Comparison of ENCODE assay signal across 20 cellular contexts in the genomic region with DNA sequence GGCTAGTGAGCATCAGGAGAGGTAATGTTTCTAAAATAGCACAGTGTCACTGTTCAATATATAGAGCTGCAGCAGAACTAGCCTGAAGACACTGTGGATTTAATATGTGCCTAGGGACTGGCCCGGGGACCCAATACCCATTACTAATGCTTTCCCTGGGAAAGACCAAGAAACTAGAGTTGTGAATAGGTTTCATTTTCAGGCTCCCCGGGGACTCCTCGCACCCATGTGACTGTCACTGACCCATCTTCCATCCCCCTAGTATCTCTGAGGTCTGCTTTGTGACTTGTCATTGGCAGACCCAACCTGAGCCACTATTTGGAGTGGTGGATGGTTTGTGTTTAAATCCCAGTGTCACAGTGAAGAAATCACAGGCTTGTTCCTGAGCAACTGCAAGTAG.
DNase-seq lines count a peak whose midpoint lies in the region; ATAC-seq and TF ChIP-seq lines count a peak whose summit lies in the region.
"Had no signal": no experiment of that assay in that cellular context is flagged by ENCODE, and none has a peak within 500 bp of the region (broad histone marks: within the 10 kb centered on the region; RNA-seq: fewer than 3 reads in every experiment).

No MANE protein-coding gene starts in this region.

- no peak overlapping the region for H3K27ac Mint-ChIP-seq in activated CD4-positive, alpha-beta T cell treated with anti-CD3 and anti-CD28 coated beads for 36 hours
- H3K27ac Mint-ChIP-seq in activated CD8-positive, alpha-beta memory T cell treated with anti-CD3 and anti-CD28 coated beads, Interleukin-2, amount 10 ng/mL, durations not matched to agents 7 days and 5 days = no peak overlapping the region
- H3K27ac Mint-ChIP-seq: activated naive CD4-positive, alpha-beta T cell treated with anti-CD3 and anti-CD28 coated beads, Interleukin-2, amount 10 ng/mL, durations not matched to agents 7 days and 5 days; IgD-negative memory B cell; natural killer cell had no signal

- no peaks in the 10 kb centered on the region for H3K9me3 ChIP-seq in ascending aorta

- intact Hi-C loops in ascending aorta (cut with DNase I) = no loop called here
- intact Hi-C loops in activated CD4-positive, alpha-beta T cell treated with anti-CD3 and anti-CD28 coated beads for 36 hours (cut with DNase I, micrococcal nuclease) = loop anchor here in 1 of 2 experiments (10.0 kb wide), 1 partner anchor 388 kb away; no protein-coding TSS in a partner anchor

- no peak overlapping the region for H3K4me3 ChIP-seq in ascending aorta

- H3K36me3 Mint-ChIP-seq in activated CD4-positive, alpha-beta T cell treated with anti-CD3 and anti-CD28 coated beads for 36 hours (ENCODE audit: low read depth) = no peaks in the 10 kb centered on the region
- H3K36me3 Mint-ChIP-seq in activated CD8-positive, alpha-beta memory T cell treated with anti-CD3 and anti-CD28 coated beads, Interleukin-2, amount 10 ng/mL, durations not matched to agents 7 days and 5 days = no peaks in the 10 kb centered on the region
- H3K36me3 Mint-ChIP-seq: activated naive CD4-positive, alpha-beta T cell treated with anti-CD3 and anti-CD28 coated beads, Interleukin-2, amount 10 ng/mL, durations not matched to agents 7 days and 5 days; IgD-negative memory B cell; natural killer cell had no signal

- DNase-seq in ascending aorta (ENCODE audit: low spot score in 2 of 2) = no peak
- DNase-seq in activated CD4-positive, alpha-beta T cell treated with anti-CD3 and anti-CD28 coated beads for 36 hours = no peak
- DNase-seq in activated CD8-positive, alpha-beta memory T cell treated with anti-CD3 and anti-CD28 coated beads, Interleukin-2, amount 10 ng/mL, durations not matched to agents 7 days and 5 days = no peak
- DNase-seq: activated CD8-positive, alpha-beta memory T cell treated with anti-CD3 and anti-CD28 coated beads for 24 hours; activated naive CD4-positive, alpha-beta T cell treated with anti-CD3 and anti-CD28 coated beads, Interleukin-2, amount 10 ng/mL, durations not matched to agents 7 days and 5 days; AML-193; cerebellar nuclear complex; natural killer cell; NCI-H146; NCI-H748 treated with DMSO at 0.1 percent for 48 hours; retina; stimulated activated CD4-positive, alpha-beta T cell treated with anti-CD3 and anti-CD28 coated beads, Interleukin-4, amount 100 ng/mL, for 24 hours had no signal

- H3K4me1 Mint-ChIP-seq in activated CD4-positive, alpha-beta T cell treated with anti-CD3 and anti-CD28 coated beads for 36 hours = no peaks in the 10 kb centered on the region
- no peaks in the 10 kb centered on the region for H3K4me1 Mint-ChIP-seq in activated CD8-positive, alpha-beta memory T cell treated with anti-CD3 and anti-CD28 coated beads, Interleukin-2, amount 10 ng/mL, durations not matched to agents 7 days and 5 days
- H3K4me1 Mint-ChIP-seq: activated naive CD4-positive, alpha-beta T cell treated with anti-CD3 and anti-CD28 coated beads, Interleukin-2, amount 10 ng/mL, durations not matched to agents 7 days and 5 days; natural killer cell had no signal

- POLR2A ChIA-PET in activated CD4-positive, alpha-beta T cell treated with anti-CD3 and anti-CD28 coated beads for 36 hours (lab: Charles Lee) = no interaction called here

- no peaks in the 10 kb centered on the region for H3K27me3 Mint-ChIP-seq in activated CD4-positive, alpha-beta T cell treated with anti-CD3 and anti-CD28 coated beads for 36 hours
- H3K27me3 Mint-ChIP-seq in activated CD8-positive, alpha-beta memory T cell treated with anti-CD3 and anti-CD28 coated beads, Interleukin-2, amount 10 ng/mL, durations not matched to agents 7 days and 5 days = no peaks in the 10 kb centered on the region
- H3K27me3 Mint-ChIP-seq: IgD-negative memory B cell had no signal

- H3K36me3 ChIP-seq in ascending aorta = no peaks in the 10 kb centered on the region

- no peaks in the 10 kb centered on the region for H3K27me3 ChIP-seq in ascending aorta

- peak overlapping the region in 1 of 2 donors; percentile 4 for H3K27ac ChIP-seq in ascending aorta
- H3K27ac ChIP-seq: epithelial cell of prostate had no signal

- ATAC-seq in GM18520 (IDR thresholded peaks at IDR 0.05; ENCODE audit: unreplicated experiment) (peak; percentile 66), GM21360 (IDR thresholded peaks at IDR 0.05; ENCODE audit: unreplicated experiment) (peak; percentile 91), HG02885 (IDR thresholded peaks at IDR 0.05; ENCODE audit: poor library complexity, unreplicated experiment) (peak; percentile 72), HG03469 (IDR thresholded peaks at IDR 0.05; ENCODE audit: unreplicated experiment) (peak; percentile 73), GM21717 (IDR thresholded peaks at IDR 0.05; ENCODE audit: unreplicated experiment) (no peak)
- no peak for ATAC-seq in activated CD4-positive, alpha-beta T cell treated with anti-CD3 and anti-CD28 coated beads for 36 hours
- no peak for ATAC-seq in activated CD8-positive, alpha-beta memory T cell treated with anti-CD3 and anti-CD28 coated beads, Interleukin-2, amount 10 ng/mL, durations not matched to agents 7 days and 5 days
- ATAC-seq: natural killer cell, Right ventricle myocardium inferior had no signal

- CTCF ChIA-PET in activated CD4-positive, alpha-beta T cell treated with anti-CD3 and anti-CD28 coated beads for 36 hours (lab: Charles Lee) = no interaction called here
- CTCF ChIA-PET in activated CD8-positive, alpha-beta memory T cell treated with anti-CD3 and anti-CD28 coated beads, Interleukin-2, amount 10 ng/mL, durations not matched to agents 7 days and 5 days (lab: Charles Lee) = no interaction called here

- H3K9me3 Mint-ChIP-seq in activated CD4-positive, alpha-beta T cell treated with anti-CD3 and anti-CD28 coated beads for 36 hours (ENCODE audit: low read depth) = no peaks in the 10 kb centered on the region
- H3K9me3 Mint-ChIP-seq in activated CD8-positive, alpha-beta memory T cell treated with anti-CD3 and anti-CD28 coated beads, Interleukin-2, amount 10 ng/mL, durations not matched to agents 7 days and 5 days (ENCODE audit: low read depth) = no peaks in the 10 kb centered on the region
- H3K9me3 Mint-ChIP-seq: activated naive CD4-positive, alpha-beta T cell treated with anti-CD3 and anti-CD28 coated beads, Interleukin-2, amount 10 ng/mL, durations not matched to agents 7 days and 5 days; IgD-negative memory B cell; natural killer cell had no signal

- no peak for TF ChIP-seq CTCF in ascending aorta (IDR thresholded peaks at IDR 0.05)

- H3K4me1 ChIP-seq in ascending aorta = peaks cover 4 to 14% of the 10 kb centered on the region in 2 donors

- H3K4me3 Mint-ChIP-seq in activated CD4-positive, alpha-beta T cell treated with anti-CD3 and anti-CD28 coated beads for 36 hours = no peak overlapping the region
- H3K4me3 Mint-ChIP-seq in activated CD8-positive, alpha-beta memory T cell treated with anti-CD3 and anti-CD28 coated beads, Interleukin-2, amount 10 ng/mL, durations not matched to agents 7 days and 5 days = no peak overlapping the region
- H3K4me3 Mint-ChIP-seq: activated naive CD4-positive, alpha-beta T cell treated with anti-CD3 and anti-CD28 coated beads, Interleukin-2, amount 10 ng/mL, durations not matched to agents 7 days and 5 days; IgD-negative memory B cell; natural killer cell had no signal

Comparison
In these comparisons a context has a peak if more than half of its experiments do, and no peak if none do; other contexts are left out.
1. ATAC-seq: peak in GM18520 (single experiment), GM21360 (single experiment), HG02885 (single experiment) and HG03469 (single experiment); none in GM21717 (single experiment), activated CD4-positive, alpha-beta T cell treated with anti-CD3 and anti-CD28 coated beads for 36 hours (single experiment) and activated CD8-positive, alpha-beta memory T cell treated with anti-CD3 and anti-CD28 coated beads, Interleukin-2, amount 10 ng/mL, durations not matched to agents 7 days and 5 days (single experiment).